9 cellular contexts compared by ENCODE assay signal in genomic region chr3:128727996-128728395, GRCh38. TPM values are rescaled to one million over a fixed set of nuclear protein-coding genes. Genes with fewer than 3 reads are reported as not detected.
A peak's percentile ranks its signal among the peaks of the same experiment; 100 is the strongest.
DNase-seq lines count a peak whose midpoint lies in the region; ATAC-seq and TF ChIP-seq lines count a peak whose summit lies in the region.
"Had no signal": no experiment of that assay in that cellular context is flagged by ENCODE, and none has a peak within 500 bp of the region (broad histone marks: within the 10 kb centered on the region; RNA-seq: fewer than 3 reads in every experiment).

No MANE protein-coding gene starts in this region.

- peak overlapping the region; percentile 92 for H3K4me3 ChIP-seq in fibroblast of the aortic adventitia (ENCODE audit: low read depth, low read length)

- H3K9me3 ChIP-seq in T-helper 17 cell (ENCODE audit: control insufficient read depth, low read length, poor library complexity, severe bottlenecking) = no peaks in the 10 kb centered on the region

- no peaks in the 10 kb centered on the region for H3K27me3 Mint-ChIP-seq in T-helper 17 cell

- H3K4me1 Mint-ChIP-seq in T-helper 17 cell = peaks cover 47% of the 10 kb centered on the region
- H3K4me1 Mint-ChIP-seq in stimulated activated effector memory CD8-positive, alpha-beta T cell treated with anti-CD3 and anti-CD28 coated beads, Interleukin-12 subunit alpha, Interleukin-12 subunit beta, amount 100 ng/mL, for 72 hours = peaks cover 66% of the 10 kb centered on the region

- peak overlapping the region; percentile 90 for H3K27ac Mint-ChIP-seq in T-helper 17 cell
- no peak overlapping the region for H3K27ac Mint-ChIP-seq in stimulated activated effector memory CD8-positive, alpha-beta T cell treated with anti-CD3 and anti-CD28 coated beads, Interleukin-12 subunit alpha, Interleukin-12 subunit beta, amount 100 ng/mL, for 72 hours

- no peaks in the 10 kb centered on the region for H3K9me3 Mint-ChIP-seq in stimulated activated effector memory CD8-positive, alpha-beta T cell treated with anti-CD3 and anti-CD28 coated beads, Interleukin-12 subunit alpha, Interleukin-12 subunit beta, amount 100 ng/mL, for 72 hours

- H3K4me3 Mint-ChIP-seq in T-helper 17 cell = peak overlapping the region; percentile 98
- peak overlapping the region; percentile 86 for H3K4me3 Mint-ChIP-seq in stimulated activated effector memory CD8-positive, alpha-beta T cell treated with anti-CD3 and anti-CD28 coated beads, Interleukin-12 subunit alpha, Interleukin-12 subunit beta, amount 100 ng/mL, for 72 hours

- no peak for ATAC-seq in T-helper 17 cell
- no peak for ATAC-seq in stimulated activated effector memory CD8-positive, alpha-beta T cell treated with anti-CD3 and anti-CD28 coated beads, Interleukin-12 subunit alpha, Interleukin-12 subunit beta, amount 100 ng/mL, for 72 hours
- no peak for ATAC-seq in GM21825 (IDR thresholded peaks at IDR 0.05; ENCODE audit: unreplicated experiment)

- TF ChIP-seq CTCF in fibroblast of the aortic adventitia (IDR thresholded peaks at IDR 0.05; ENCODE audit: insufficient read depth, low read length) = no peak

- peaks cover 2% of the 10 kb centered on the region for H3K36me3 Mint-ChIP-seq in T-helper 17 cell (ENCODE audit: low read depth)
- H3K36me3 Mint-ChIP-seq in stimulated activated effector memory CD8-positive, alpha-beta T cell treated with anti-CD3 and anti-CD28 coated beads, Interleukin-12 subunit alpha, Interleukin-12 subunit beta, amount 100 ng/mL, for 72 hours = peaks cover 45% of the 10 kb centered on the region

- DNase-seq in HCEC 1CT (peak; percentile 22), T-helper 17 cell (no peak), fibroblast of the aortic adventitia (ENCODE audit: low read depth) (peak; percentile 46)
- no peak for DNase-seq in stimulated activated effector memory CD8-positive, alpha-beta T cell treated with anti-CD3 and anti-CD28 coated beads, Interleukin-12 subunit alpha, Interleukin-12 subunit beta, amount 100 ng/mL, for 72 hours (ENCODE audit: low spot score in 2 of 2)
- no peak for DNase-seq in stimulated activated CD4-positive, alpha-beta T cell treated with anti-CD3 and anti-CD28 coated beads, Interleukin-15, amount 100 ng/mL, for 24 hours
- no peak for DNase-seq in activated CD4-positive, alpha-beta T cell treated with anti-CD3 and anti-CD28 coated beads, Interleukin-2, amount 50 U/mL, for 4 hours
- DNase-seq: NCI-H524; stimulated activated CD4-positive, alpha-beta T cell treated with anti-CD3 and anti-CD28 coated beads, Interleukin-1b, Interleukin-23, amount 100 ng/mL, for 48 hours had no signal

RNA-seq across cellular contexts. Expression of gene RAB7A, which starts 2.0 kb away (rescaled TPM):
- 100 to 1,000 TPM; 145 to 166 TPM for total RNA-seq in T-helper 17 cell
- total RNA-seq in fibroblast of the aortic adventitia (ENCODE audit: low replicate concordance) = 96.8 and 166 TPM in 2 replicates

Comparison
In these comparisons a context has a peak if more than half of its experiments do, and no peak if none do; other contexts are left out.
1. DNase-seq: peak in HCEC 1CT (single experiment) and fibroblast of the aortic adventitia (single experiment); none in T-helper 17 cell (0 of 3), stimulated activated effector memory CD8-positive, alpha-beta T cell treated with anti-CD3 and anti-CD28 coated beads, Interleukin-12 subunit alpha, Interleukin-12 subunit beta, amount 100 ng/mL, for 72 hours (0 of 2), stimulated activated CD4-positive, alpha-beta T cell treated with anti-CD3 and anti-CD28 coated beads, Interleukin-15, amount 100 ng/mL, for 24 hours (single experiment) and activated CD4-positive, alpha-beta T cell treated with anti-CD3 and anti-CD28 coated beads, Interleukin-2, amount 50 U/mL, for 4 hours (0 of 2).